3 cellular contexts compared by ENCODE assay signal in genomic region chr3:39409514-39410136, GRCh38.
TF ChIP-seq lines count a peak whose summit lies in the region.

No MANE protein-coding gene starts in this region.

TF ChIP-seq in SK-N-SH, 30 proteins besides CTCF, POLR2A, EP300 and RAD21:
- no peak for TF ChIP-seq ELF1 (IDR thresholded peaks at IDR 0.05)
- TF ChIP-seq JUND (IDR thresholded peaks at IDR 0.05) = no peak
- no peak for TF ChIP-seq REST (IDR thresholded peaks at IDR 0.05; ENCODE audit: low read depth, low read length)
- TF ChIP-seq TAF1 (IDR thresholded peaks at IDR 0.05; ENCODE audit: borderline replicate concordance, low read depth, low read length) = no peak
- no peak for TF ChIP-seq RFX5 (IDR thresholded peaks at IDR 0.05; ENCODE audit: low read length)
- TF ChIP-seq FOSL2 (IDR thresholded peaks at IDR 0.05; ENCODE audit: borderline replicate concordance, low read depth) = no peak
- no peak for TF ChIP-seq FOXM1 (IDR thresholded peaks at IDR 0.05; ENCODE audit: low read depth)
- no peak for TF ChIP-seq MAX (IDR thresholded peaks at IDR 0.05; ENCODE audit: low read depth)
- no peak for TF ChIP-seq USF1 (IDR thresholded peaks at IDR 0.05; ENCODE audit: borderline replicate concordance, low read depth)

TF ChIP-seq in SK-N-SH treated with all-trans-retinoic acid at 6 μM for 48 hours, 23 proteins besides CTCF, POLR2A, EP300 and RAD21:
- TF ChIP-seq RARB (CRISPR knock-in tag; IDR thresholded peaks at IDR 0.05) = no peak
- TF ChIP-seq BACH2 (CRISPR knock-in tag; IDR thresholded peaks at IDR 0.05; ENCODE audit: borderline replicate concordance) = no peak
- no peak for TF ChIP-seq CSRNP3 (CRISPR knock-in tag; IDR thresholded peaks at IDR 0.05)
- no peak for TF ChIP-seq CREB5 (CRISPR knock-in tag; IDR thresholded peaks at IDR 0.05; ENCODE audit: low read depth)
- TF ChIP-seq PPARA (CRISPR knock-in tag; IDR thresholded peaks at IDR 0.05; ENCODE audit: borderline replicate concordance) = no peak
- TF ChIP-seq ZFP3 (CRISPR knock-in tag; IDR thresholded peaks at IDR 0.05) = no peak
- TF ChIP-seq PATZ1 (CRISPR knock-in tag; IDR thresholded peaks at IDR 0.05; ENCODE audit: borderline replicate concordance) = no peak
- no peak for TF ChIP-seq POU6F1 (CRISPR knock-in tag; IDR thresholded peaks at IDR 0.05; ENCODE audit: borderline replicate concordance, low read depth)
- TF ChIP-seq TOX (CRISPR knock-in tag; IDR thresholded peaks at IDR 0.05; ENCODE audit: borderline replicate concordance) = no peak
- TF ChIP-seq OSR1 (CRISPR knock-in tag; IDR thresholded peaks at IDR 0.05) = no peak
- no peak for TF ChIP-seq TSHZ2 (CRISPR knock-in tag; IDR thresholded peaks at IDR 0.05)
- no peak for TF ChIP-seq ESRRG (CRISPR knock-in tag; IDR thresholded peaks at IDR 0.05)
- TF ChIP-seq ZC3H10 (CRISPR knock-in tag; IDR thresholded peaks at IDR 0.05) = no peak
- TF ChIP-seq ZNF70 (CRISPR knock-in tag; IDR thresholded peaks at IDR 0.05) = no peak
- TF ChIP-seq CSDC2 (CRISPR knock-in tag; IDR thresholded peaks at IDR 0.05) = no peak
- no peak for TF ChIP-seq ISL1 (CRISPR knock-in tag; IDR thresholded peaks at IDR 0.05)
- TF ChIP-seq ZNF8 (CRISPR knock-in tag; IDR thresholded peaks at IDR 0.05) = no peak
- no peak for TF ChIP-seq ZFP30 (CRISPR knock-in tag; IDR thresholded peaks at IDR 0.05)
- TF ChIP-seq ZNF565 (CRISPR knock-in tag; conservative IDR thresholded peaks at IDR 0.05; ENCODE audit: low read depth) = no peak

TF ChIP-seq in GM12878, 131 proteins besides CTCF, POLR2A, EP300 and RAD21:
- TF ChIP-seq DPF2 (IDR thresholded peaks at IDR 0.05) = no peak
- TF ChIP-seq TCF3 (IDR thresholded peaks at IDR 0.05; ENCODE audit: borderline replicate concordance, insufficient read depth, low read depth, low read length) = no peak
- peak; percentile 26; the same call in 1 of the 2 replicates for TF ChIP-seq POLR2AphosphoS5 (IDR thresholded peaks at IDR 0.05; ENCODE audit: low read length)
- TF ChIP-seq ATF7 (IDR thresholded peaks at IDR 0.05; ENCODE audit: low read depth) = no peak
- no peak for TF ChIP-seq CHD1 (IDR thresholded peaks at IDR 0.05; ENCODE audit: low read depth, low read length)
- TF ChIP-seq BCL3 (IDR thresholded peaks at IDR 0.05; ENCODE audit: borderline replicate concordance, insufficient read depth, low read depth, low read length, poor library complexity, severe bottlenecking) = no peak
- no peak for TF ChIP-seq MTA2 (IDR thresholded peaks at IDR 0.05; ENCODE audit: low read depth)
- TF ChIP-seq SREBF1 (IDR thresholded peaks at IDR 0.05; ENCODE audit: low read length) = no peak
